Comparison of ENCODE assay signal across 11 cellular contexts in the genomic region with DNA sequence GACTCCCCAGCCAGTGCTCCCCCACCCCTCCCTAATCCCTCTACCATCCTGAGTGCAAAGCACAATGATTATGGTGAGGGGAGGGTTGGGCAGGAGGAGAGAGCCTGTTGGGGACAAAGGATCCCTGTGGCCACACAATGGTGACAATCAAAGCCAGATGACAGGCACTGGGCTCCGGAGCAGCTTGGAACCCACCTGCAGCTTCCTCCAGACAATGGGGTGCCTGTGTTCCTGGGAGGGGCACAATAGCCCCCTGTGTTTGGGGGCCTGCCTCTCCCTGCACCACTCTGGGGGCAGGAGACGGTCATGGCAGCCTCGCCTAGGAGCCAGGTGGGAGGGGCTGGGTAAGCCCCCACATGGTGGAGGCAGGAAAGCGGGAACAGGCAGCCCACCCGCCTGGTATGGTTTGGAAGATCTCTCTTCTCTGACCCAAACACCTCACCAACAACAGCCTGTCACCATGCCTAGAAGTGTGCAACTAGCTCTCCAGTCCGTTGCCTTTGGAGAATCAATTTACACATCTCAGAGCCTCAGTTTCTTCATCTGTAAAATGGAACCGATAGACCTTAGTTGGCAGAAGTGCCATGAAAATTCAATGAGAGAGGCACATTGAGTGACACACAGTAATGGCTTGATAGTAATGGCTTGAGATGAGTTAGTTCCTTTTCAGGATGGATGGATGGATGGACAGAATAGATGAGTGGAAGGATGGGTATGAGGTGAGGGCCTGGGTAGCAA.
"Had no signal": no experiment of that assay in that cellular context is flagged by ENCODE, and none has a peak within 500 bp of the region (broad histone marks: within the 10 kb centered on the region; RNA-seq: fewer than 3 reads in every experiment).

No MANE protein-coding gene starts in this region.

- H3K9me3 Mint-ChIP-seq: activated naive CD4-positive, alpha-beta T cell treated with anti-CD3 and anti-CD28 coated beads, Interleukin-2, amount 50 U/mL, for 24 hours; stimulated activated memory B cell treated with anti-CD40 and anti-IgM and Interleukin-4, amounts not matched to agents 10 μg/mL and 1 μg/mL and 100 μg/mL, for 72 hours had no signal

- H3K27ac Mint-ChIP-seq: activated naive CD4-positive, alpha-beta T cell treated with anti-CD3 and anti-CD28 coated beads, Interleukin-2, amount 50 U/mL, for 24 hours; stimulated activated memory B cell treated with anti-CD40 and anti-IgM and Interleukin-4, amounts not matched to agents 10 μg/mL and 1 μg/mL and 100 μg/mL, for 72 hours had no signal

- H3K36me3 Mint-ChIP-seq: activated naive CD4-positive, alpha-beta T cell treated with anti-CD3 and anti-CD28 coated beads, Interleukin-2, amount 50 U/mL, for 24 hours; stimulated activated memory B cell treated with anti-CD40 and anti-IgM and Interleukin-4, amounts not matched to agents 10 μg/mL and 1 μg/mL and 100 μg/mL, for 72 hours had no signal

- H3K4me3 Mint-ChIP-seq: activated naive CD4-positive, alpha-beta T cell treated with anti-CD3 and anti-CD28 coated beads, Interleukin-2, amount 50 U/mL, for 24 hours; stimulated activated memory B cell treated with anti-CD40 and anti-IgM and Interleukin-4, amounts not matched to agents 10 μg/mL and 1 μg/mL and 100 μg/mL, for 72 hours had no signal

- DNase-seq: activated CD4-positive, alpha-beta T cell treated with anti-CD3 and anti-CD28 coated beads, Interleukin-2, amount 50 U/mL, for 1 hour; activated CD4-positive, CD25-positive, alpha-beta regulatory T cell; activated effector memory CD4-positive, alpha-beta T cell treated with Interleukin-2 at 50 U/mL for 16 hours; amniotic stem cell; left ventricle myocardium inferior; mesendoderm; right cardiac atrium; T-helper 2 cell; trophoblast cell had no signal

- H3K4me1 Mint-ChIP-seq: activated naive CD4-positive, alpha-beta T cell treated with anti-CD3 and anti-CD28 coated beads, Interleukin-2, amount 50 U/mL, for 24 hours had no signal
